ENCODE assay signal across 14 cellular contexts in the genomic region with DNA sequence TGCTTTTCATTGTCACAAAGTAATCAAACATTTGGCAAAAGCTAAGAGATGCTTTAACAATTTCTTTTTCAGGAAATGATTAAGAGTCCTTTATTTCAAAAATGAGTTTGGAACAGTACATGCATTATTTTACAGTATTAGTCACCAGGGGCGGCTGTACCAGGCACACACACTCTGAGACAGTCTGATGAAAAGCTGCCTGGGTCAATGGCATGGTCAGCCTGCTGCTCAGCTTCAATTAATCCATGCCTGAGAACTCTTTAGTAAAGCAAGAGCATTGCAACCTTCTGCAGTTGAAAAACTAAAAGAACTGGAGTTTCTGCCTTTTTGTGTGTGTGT.
DNase-seq lines count a peak whose midpoint lies in the region; FAIRE-seq and TF ChIP-seq lines count a peak whose summit lies in the region.
"Had no signal": no experiment of that assay in that cellular context is flagged by ENCODE, and none has a peak within 500 bp of the region (broad histone marks: within the 10 kb centered on the region; RNA-seq: fewer than 3 reads in every experiment).

No MANE protein-coding gene starts in this region.

- DNase-seq in MG63, result peak; percentile 60
- DNase-seq in cardiac fibroblast (ENCODE audit: low read depth in 2 of 2), result peak; percentile 62 to 81
- peak; percentile 88 for DNase-seq in iris pigment epithelial cell (ENCODE audit: low read depth)
- peak; percentile 49 for DNase-seq in urothelium cell line (ENCODE audit: low spot score)
- DNase-seq in uterus, result no peak
- no peak for DNase-seq in GM10266 (ENCODE audit: extremely low spot score)
- no peak for DNase-seq in HT-29 (ENCODE audit: low spot score)
- DNase-seq: activated T-cell treated with anti-CD3 and anti-CD28 coated beads for 4 hours; KBM-7; pancreas; stimulated activated CD4-positive, alpha-beta T cell treated with anti-CD3 and anti-CD28 coated beads, Interleukin-4, amount 100 ng/mL, for 4 hours had no signal

- H3K9me3 ChIP-seq in MG63, result peaks cover 3% of the 10 kb centered on the region; the same call in 1 of the 2 replicates
- H3K9me3 ChIP-seq in uterus, result no peaks in the 10 kb centered on the region
- H3K9me3 ChIP-seq: pancreas had no signal

- H3K4me1 ChIP-seq in uterus, result no peaks in the 10 kb centered on the region
- H3K4me1 ChIP-seq: ascending aorta, pancreas had no signal

- intact Hi-C loops in uterus (cut with DNase I; ENCODE audit: low total_unique reads), result no loop called here

- H3K4me3 ChIP-seq in MG63, result no peak overlapping the region
- H3K4me3 ChIP-seq in cardiac fibroblast (replicated peaks in 1 of 2; ENCODE audit: low read depth in 2 of 2, low read length in 2 of 2), result no peak overlapping the region
- no peak overlapping the region for H3K4me3 ChIP-seq in uterus
- H3K4me3 ChIP-seq: ascending aorta, pancreas had no signal

- no peak overlapping the region for H3K27ac ChIP-seq in uterus
- H3K27ac ChIP-seq: ascending aorta, pancreas, VCaP had no signal

- H3K36me3 ChIP-seq in MG63 (peaks cover 3% of the 10 kb centered on the region; the same call in 1 of the 2 replicates), uterus (no peaks in the 10 kb centered on the region)
- H3K36me3 ChIP-seq: pancreas had no signal

- no peak for FAIRE-seq in urothelium cell line (lab: Jason Lieb, UNC)
- FAIRE-seq: frontal cortex, pancreas had no signal

- TF ChIP-seq CTCF in cardiac fibroblast (IDR thresholded peaks at IDR 0.05; ENCODE audit: low read depth, low read length) (no peak), uterus (IDR thresholded peaks at IDR 0.05) (no peak), GM10266 (IDR thresholded peaks at IDR 0.05; ENCODE audit: control insufficient read depth, insufficient read depth, low read depth, missing control alignments) (no peak)

- H3K27me3 ChIP-seq in MG63, result no peaks in the 10 kb centered on the region
- H3K27me3 ChIP-seq in uterus, result no peaks in the 10 kb centered on the region
- H3K27me3 ChIP-seq: ascending aorta, pancreas had no signal

- TF ChIP-seq POLR2A in uterus (IDR thresholded peaks at IDR 0.05), result no peak

Comparison
In these comparisons a context has a peak if more than half of its experiments do, and no peak if none do; other contexts are left out.
1. DNase-seq: peak in MG63 (single experiment), cardiac fibroblast (2 of 2), iris pigment epithelial cell (single experiment) and urothelium cell line (single experiment); none in uterus (0 of 2), GM10266 (single experiment) and HT-29 (single experiment).